Comparison of ENCODE assay signal across 2 cellular contexts in the genomic region with DNA sequence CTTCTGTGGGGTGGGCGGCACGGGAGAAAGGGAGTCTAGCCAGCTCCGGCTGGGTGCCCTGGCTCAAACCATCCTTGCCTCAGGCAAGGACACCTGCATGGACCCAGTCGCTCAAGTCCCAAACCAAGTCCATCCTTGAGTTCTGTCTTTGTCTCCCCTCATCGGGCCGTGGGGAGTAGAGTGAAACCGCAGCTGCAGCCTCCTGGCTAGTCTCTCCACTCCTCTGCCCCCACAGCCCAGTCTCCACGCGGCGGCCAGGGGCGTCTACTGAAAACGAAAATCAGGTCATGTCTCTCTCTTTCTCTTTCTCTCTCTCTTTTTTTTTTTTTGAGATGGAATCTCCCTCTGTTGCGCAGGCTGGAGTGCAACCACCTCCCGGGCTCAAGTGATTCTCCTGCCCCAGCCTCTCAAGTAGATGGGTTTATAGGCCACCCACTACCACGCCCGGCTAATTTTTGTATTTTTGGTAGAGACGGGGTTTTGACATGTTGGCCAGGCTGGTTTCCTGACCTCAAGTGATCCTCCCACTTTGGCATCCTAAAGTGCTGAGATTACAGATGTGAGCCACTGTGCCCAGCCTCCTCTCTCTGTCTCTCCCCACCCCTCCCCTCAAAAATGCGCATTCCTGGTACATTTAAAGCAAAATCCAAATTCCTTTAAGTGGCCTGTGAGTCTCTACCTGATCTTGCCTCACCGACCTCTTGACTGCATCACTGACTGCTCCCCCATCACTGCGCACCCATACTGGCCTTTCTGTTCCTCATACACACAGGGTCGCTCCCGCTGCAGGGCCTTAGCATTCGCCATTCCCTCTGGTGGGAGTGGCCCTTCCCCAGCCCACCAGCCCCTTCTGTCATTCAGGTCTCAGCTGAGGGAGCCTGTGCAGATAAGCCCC.
TF ChIP-seq lines count a peak whose summit lies in the region.

No MANE protein-coding gene starts in this region.

TF ChIP-seq in SK-N-SH, 30 proteins besides CTCF, POLR2A, EP300 and RAD21:
- TF ChIP-seq RFX5 (IDR thresholded peaks at IDR 0.05; ENCODE audit: low read length) = no peak
- no peak for TF ChIP-seq YY1 (IDR thresholded peaks at IDR 0.05; ENCODE audit: low read depth)
- no peak for TF ChIP-seq GATA2 (CRISPR knock-in tag; IDR thresholded peaks at IDR 0.05)
- no peak for TF ChIP-seq RXRA (IDR thresholded peaks at IDR 0.05; ENCODE audit: borderline replicate concordance, low read depth)
- no peak for TF ChIP-seq JUND (IDR thresholded peaks at IDR 0.05)
- TF ChIP-seq RCOR1 (IDR thresholded peaks at IDR 0.05; ENCODE audit: low read length) = no peak
- TF ChIP-seq, protein P1, sequence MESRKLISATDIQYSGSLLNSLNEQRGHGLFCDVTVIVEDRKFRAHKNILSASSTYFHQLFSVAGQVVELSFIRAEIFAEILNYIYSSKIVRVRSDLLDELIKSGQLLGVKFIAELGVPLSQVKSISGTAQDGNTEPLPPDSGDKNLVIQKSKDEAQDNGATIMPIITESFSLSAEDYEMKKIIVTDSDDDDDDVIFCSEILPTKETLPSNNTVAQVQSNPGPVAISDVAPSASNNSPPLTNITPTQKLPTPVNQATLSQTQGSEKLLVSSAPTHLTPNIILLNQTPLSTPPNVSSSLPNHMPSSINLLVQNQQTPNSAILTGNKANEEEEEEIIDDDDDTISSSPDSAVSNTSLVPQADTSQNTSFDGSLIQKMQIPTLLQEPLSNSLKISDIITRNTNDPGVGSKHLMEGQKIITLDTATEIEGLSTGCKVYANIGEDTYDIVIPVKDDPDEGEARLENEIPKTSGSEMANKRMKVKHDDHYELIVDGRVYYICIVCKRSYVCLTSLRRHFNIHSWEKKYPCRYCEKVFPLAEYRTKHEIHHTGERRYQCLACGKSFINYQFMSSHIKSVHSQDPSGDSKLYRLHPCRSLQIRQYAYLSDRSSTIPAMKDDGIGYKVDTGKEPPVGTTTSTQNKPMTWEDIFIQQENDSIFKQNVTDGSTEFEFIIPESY (IDR thresholded peaks at IDR 0.05; ENCODE audit: borderline replicate concordance, low read depth) = no peak
- no peak for TF ChIP-seq TEAD4 (IDR thresholded peaks at IDR 0.05; ENCODE audit: borderline replicate concordance, insufficient read depth)
- TF ChIP-seq, protein P2, sequence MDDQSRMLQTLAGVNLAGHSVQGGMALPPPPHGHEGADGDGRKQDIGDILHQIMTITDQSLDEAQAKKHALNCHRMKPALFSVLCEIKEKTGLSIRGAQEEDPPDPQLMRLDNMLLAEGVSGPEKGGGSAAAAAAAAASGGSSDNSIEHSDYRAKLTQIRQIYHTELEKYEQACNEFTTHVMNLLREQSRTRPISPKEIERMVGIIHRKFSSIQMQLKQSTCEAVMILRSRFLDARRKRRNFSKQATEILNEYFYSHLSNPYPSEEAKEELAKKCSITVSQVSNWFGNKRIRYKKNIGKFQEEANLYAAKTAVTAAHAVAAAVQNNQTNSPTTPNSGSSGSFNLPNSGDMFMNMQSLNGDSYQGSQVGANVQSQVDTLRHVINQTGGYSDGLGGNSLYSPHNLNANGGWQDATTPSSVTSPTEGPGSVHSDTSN (IDR thresholded peaks at IDR 0.05) = no peak
- TF ChIP-seq, protein P3, sequence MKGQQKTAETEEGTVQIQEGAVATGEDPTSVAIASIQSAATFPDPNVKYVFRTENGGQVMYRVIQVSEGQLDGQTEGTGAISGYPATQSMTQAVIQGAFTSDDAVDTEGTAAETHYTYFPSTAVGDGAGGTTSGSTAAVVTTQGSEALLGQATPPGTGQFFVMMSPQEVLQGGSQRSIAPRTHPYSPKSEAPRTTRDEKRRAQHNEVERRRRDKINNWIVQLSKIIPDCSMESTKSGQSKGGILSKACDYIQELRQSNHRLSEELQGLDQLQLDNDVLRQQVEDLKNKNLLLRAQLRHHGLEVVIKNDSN (IDR thresholded peaks at IDR 0.05; ENCODE audit: borderline replicate concordance, low read depth) = no peak
- no peak for TF ChIP-seq MXI1 (IDR thresholded peaks at IDR 0.05; ENCODE audit: low read depth, low read length)
- TF ChIP-seq MEF2A (IDR thresholded peaks at IDR 0.05; ENCODE audit: borderline replicate concordance, low read depth) = no peak
- TF ChIP-seq FOXM1 (IDR thresholded peaks at IDR 0.05; ENCODE audit: low read depth) = no peak
- no peak for TF ChIP-seq GABPA (IDR thresholded peaks at IDR 0.05; ENCODE audit: low read depth)
- no peak for TF ChIP-seq FOXJ3 (CRISPR knock-in tag; IDR thresholded peaks at IDR 0.05)
- no peak for TF ChIP-seq CHD2 (IDR thresholded peaks at IDR 0.05; ENCODE audit: low read length, partially characterized antibody)
- TF ChIP-seq, protein P4, sequence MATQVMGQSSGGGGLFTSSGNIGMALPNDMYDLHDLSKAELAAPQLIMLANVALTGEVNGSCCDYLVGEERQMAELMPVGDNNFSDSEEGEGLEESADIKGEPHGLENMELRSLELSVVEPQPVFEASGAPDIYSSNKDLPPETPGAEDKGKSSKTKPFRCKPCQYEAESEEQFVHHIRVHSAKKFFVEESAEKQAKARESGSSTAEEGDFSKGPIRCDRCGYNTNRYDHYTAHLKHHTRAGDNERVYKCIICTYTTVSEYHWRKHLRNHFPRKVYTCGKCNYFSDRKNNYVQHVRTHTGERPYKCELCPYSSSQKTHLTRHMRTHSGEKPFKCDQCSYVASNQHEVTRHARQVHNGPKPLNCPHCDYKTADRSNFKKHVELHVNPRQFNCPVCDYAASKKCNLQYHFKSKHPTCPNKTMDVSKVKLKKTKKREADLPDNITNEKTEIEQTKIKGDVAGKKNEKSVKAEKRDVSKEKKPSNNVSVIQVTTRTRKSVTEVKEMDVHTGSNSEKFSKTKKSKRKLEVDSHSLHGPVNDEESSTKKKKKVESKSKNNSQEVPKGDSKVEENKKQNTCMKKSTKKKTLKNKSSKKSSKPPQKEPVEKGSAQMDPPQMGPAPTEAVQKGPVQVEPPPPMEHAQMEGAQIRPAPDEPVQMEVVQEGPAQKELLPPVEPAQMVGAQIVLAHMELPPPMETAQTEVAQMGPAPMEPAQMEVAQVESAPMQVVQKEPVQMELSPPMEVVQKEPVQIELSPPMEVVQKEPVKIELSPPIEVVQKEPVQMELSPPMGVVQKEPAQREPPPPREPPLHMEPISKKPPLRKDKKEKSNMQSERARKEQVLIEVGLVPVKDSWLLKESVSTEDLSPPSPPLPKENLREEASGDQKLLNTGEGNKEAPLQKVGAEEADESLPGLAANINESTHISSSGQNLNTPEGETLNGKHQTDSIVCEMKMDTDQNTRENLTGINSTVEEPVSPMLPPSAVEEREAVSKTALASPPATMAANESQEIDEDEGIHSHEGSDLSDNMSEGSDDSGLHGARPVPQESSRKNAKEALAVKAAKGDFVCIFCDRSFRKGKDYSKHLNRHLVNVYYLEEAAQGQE (IDR thresholded peaks at IDR 0.05; ENCODE audit: low read depth, low read length) = no peak
- TF ChIP-seq, protein P5, sequence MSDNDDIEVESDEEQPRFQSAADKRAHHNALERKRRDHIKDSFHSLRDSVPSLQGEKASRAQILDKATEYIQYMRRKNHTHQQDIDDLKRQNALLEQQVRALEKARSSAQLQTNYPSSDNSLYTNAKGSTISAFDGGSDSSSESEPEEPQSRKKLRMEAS (IDR thresholded peaks at IDR 0.05; ENCODE audit: low read depth) = no peak
- no peak for TF ChIP-seq SIN3A (IDR thresholded peaks at IDR 0.05; ENCODE audit: borderline replicate concordance, low read depth, low read length)
- TF ChIP-seq FOSL2 (IDR thresholded peaks at IDR 0.05; ENCODE audit: borderline replicate concordance, low read depth) = no peak

TF ChIP-seq in SK-N-SH treated with all-trans-retinoic acid at 6 μM for 48 hours, 23 proteins besides CTCF, POLR2A, EP300 and RAD21:
- TF ChIP-seq RARB (CRISPR knock-in tag; IDR thresholded peaks at IDR 0.05) (no peak), OSR1 (CRISPR knock-in tag; IDR thresholded peaks at IDR 0.05) (no peak), CSDC2 (CRISPR knock-in tag; IDR thresholded peaks at IDR 0.05) (no peak), ZNF8 (CRISPR knock-in tag; IDR thresholded peaks at IDR 0.05) (no peak), ESRRG (CRISPR knock-in tag; IDR thresholded peaks at IDR 0.05) (no peak), PPARA (CRISPR knock-in tag; IDR thresholded peaks at IDR 0.05; ENCODE audit: borderline replicate concordance) (no peak), ZNF70 (CRISPR knock-in tag; IDR thresholded peaks at IDR 0.05) (no peak), ZNF565 (CRISPR knock-in tag; conservative IDR thresholded peaks at IDR 0.05; ENCODE audit: low read depth) (no peak), TCF4 (CRISPR knock-in tag; IDR thresholded peaks at IDR 0.05; ENCODE audit: borderline replicate concordance) (no peak), GLIS3 (CRISPR knock-in tag; IDR thresholded peaks at IDR 0.05) (no peak)
- TF ChIP-seq, protein P6, sequence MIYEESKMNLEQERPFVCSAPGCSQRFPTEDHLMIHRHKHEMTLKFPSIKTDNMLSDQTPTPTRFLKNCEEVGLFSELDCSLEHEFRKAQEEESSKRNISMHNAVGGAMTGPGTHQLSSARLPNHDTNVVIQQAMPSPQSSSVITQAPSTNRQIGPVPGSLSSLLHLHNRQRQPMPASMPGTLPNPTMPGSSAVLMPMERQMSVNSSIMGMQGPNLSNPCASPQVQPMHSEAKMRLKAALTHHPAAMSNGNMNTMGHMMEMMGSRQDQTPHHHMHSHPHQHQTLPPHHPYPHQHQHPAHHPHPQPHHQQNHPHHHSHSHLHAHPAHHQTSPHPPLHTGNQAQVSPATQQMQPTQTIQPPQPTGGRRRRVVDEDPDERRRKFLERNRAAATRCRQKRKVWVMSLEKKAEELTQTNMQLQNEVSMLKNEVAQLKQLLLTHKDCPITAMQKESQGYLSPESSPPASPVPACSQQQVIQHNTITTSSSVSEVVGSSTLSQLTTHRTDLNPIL (CRISPR knock-in tag; IDR thresholded peaks at IDR 0.05; ENCODE audit: low read depth) = no peak
- TF ChIP-seq, protein P7, sequence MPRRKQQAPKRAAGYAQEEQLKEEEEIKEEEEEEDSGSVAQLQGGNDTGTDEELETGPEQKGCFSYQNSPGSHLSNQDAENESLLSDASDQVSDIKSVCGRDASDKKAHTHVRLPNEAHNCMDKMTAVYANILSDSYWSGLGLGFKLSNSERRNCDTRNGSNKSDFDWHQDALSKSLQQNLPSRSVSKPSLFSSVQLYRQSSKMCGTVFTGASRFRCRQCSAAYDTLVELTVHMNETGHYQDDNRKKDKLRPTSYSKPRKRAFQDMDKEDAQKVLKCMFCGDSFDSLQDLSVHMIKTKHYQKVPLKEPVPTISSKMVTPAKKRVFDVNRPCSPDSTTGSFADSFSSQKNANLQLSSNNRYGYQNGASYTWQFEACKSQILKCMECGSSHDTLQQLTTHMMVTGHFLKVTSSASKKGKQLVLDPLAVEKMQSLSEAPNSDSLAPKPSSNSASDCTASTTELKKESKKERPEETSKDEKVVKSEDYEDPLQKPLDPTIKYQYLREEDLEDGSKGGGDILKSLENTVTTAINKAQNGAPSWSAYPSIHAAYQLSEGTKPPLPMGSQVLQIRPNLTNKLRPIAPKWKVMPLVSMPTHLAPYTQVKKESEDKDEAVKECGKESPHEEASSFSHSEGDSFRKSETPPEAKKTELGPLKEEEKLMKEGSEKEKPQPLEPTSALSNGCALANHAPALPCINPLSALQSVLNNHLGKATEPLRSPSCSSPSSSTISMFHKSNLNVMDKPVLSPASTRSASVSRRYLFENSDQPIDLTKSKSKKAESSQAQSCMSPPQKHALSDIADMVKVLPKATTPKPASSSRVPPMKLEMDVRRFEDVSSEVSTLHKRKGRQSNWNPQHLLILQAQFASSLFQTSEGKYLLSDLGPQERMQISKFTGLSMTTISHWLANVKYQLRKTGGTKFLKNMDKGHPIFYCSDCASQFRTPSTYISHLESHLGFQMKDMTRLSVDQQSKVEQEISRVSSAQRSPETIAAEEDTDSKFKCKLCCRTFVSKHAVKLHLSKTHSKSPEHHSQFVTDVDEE (CRISPR knock-in tag; IDR thresholded peaks at IDR 0.05) = no peak
- TF ChIP-seq, protein P8, sequence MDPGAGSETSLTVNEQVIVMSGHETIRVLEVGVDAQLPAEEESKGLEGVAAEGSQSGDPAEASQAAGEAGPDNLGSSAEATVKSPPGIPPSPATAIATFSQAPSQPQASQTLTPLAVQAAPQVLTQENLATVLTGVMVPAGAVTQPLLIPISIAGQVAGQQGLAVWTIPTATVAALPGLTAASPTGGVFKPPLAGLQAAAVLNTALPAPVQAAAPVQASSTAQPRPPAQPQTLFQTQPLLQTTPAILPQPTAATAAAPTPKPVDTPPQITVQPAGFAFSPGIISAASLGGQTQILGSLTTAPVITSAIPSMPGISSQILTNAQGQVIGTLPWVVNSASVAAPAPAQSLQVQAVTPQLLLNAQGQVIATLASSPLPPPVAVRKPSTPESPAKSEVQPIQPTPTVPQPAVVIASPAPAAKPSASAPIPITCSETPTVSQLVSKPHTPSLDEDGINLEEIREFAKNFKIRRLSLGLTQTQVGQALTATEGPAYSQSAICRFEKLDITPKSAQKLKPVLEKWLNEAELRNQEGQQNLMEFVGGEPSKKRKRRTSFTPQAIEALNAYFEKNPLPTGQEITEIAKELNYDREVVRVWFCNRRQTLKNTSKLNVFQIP (CRISPR knock-in tag; IDR thresholded peaks at IDR 0.05; ENCODE audit: borderline replicate concordance, low read depth) = no peak
TF ChIP-seq in SK-N-SH treated with all-trans-retinoic acid at 6 μM for 48 hours: peak in this region for 0.
